In the genomic region with DNA sequence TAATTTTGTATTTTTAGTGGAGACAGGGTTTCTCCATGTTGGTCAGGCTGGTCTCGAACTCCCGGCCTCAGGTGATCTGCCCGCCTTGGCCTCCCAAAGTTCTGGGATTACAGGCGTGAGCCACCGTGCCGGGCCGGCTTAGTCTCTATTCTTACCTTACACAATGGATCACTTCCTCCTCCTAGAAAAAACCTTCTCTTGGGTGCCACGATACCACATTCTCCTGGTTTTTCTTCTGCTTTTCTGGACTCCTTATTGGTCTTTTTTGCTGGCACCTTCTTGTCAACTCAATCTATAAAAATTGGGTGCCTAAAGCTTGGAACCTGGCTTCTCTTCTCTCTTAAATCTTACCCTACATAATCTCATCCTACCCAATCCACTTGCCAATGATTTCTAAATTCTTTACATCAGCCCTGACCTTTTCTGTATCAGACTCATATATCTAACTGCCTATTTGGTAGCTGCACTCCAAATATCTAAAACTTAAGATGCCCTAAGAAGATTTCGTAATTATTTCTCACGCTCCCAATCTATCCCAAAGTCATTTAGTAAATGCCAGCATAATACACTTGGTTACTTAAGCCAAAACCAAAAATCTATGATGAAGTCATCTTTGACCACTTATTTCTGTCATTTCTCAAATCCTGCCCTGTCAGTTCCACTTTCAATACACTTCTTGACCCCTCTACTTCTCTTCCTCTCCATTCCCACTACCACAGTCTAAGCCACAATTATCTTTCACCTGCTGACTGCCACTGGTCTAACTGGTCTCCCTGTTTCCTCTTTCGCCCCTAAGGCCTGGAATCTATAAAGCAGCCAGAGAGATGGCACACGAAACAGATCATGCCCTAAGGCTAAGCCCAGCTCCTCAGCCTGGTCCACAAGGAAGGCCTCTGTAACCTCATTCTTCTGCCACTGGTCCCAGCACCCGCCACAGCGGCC, we compare ENCODE assay signal across 9 cellular contexts. TPM values are rescaled to one million over a fixed set of nuclear protein-coding genes. Genes with fewer than 3 reads are reported as not detected.
DNase-seq lines count a peak whose midpoint lies in the region; ATAC-seq and TF ChIP-seq lines count a peak whose summit lies in the region.
"Had no signal": no experiment of that assay in that cellular context is flagged by ENCODE, and none has a peak within 500 bp of the region (broad histone marks: within the 10 kb centered on the region; RNA-seq: fewer than 3 reads in every experiment).

No MANE protein-coding gene starts in this region.

- peak overlapping the region; percentile 99 for H3K4me3 ChIP-seq in kidney epithelial cell (ENCODE audit: low read depth, low read length)
- peak overlapping the region; percentile 34 to 99 (median 99) for H3K4me3 ChIP-seq in thyroid gland (replicated peaks in 1 of 3)

- H3K36me3 ChIP-seq in kidney epithelial cell (ENCODE audit: control insufficient read depth, insufficient read depth, low read length) (no peaks in the 10 kb centered on the region), thyroid gland (peaks cover 9 to 17% of the 10 kb centered on the region in 2 donors)

- H3K27ac Mint-ChIP-seq in activated CD8-positive, alpha-beta T cell treated with anti-CD3 and anti-CD28 coated beads, Interleukin-2, amount 10 ng/mL, durations not matched to agents 7 days and 5 days, result peak overlapping the region; percentile 88

- H3K27ac ChIP-seq in thyroid gland, result peak overlapping the region in 2 of 3 donors; percentile 94 to 100

- no peak for TF ChIP-seq POLR2A in thyroid gland (IDR thresholded peaks at IDR 0.05)

- H3K4me3 Mint-ChIP-seq in activated CD8-positive, alpha-beta T cell treated with anti-CD3 and anti-CD28 coated beads, Interleukin-2, amount 10 ng/mL, durations not matched to agents 7 days and 5 days, result peak overlapping the region; percentile 84

- H3K27me3 ChIP-seq in kidney epithelial cell (ENCODE audit: control insufficient read depth, insufficient read depth, low read length), result no peaks in the 10 kb centered on the region
- H3K27me3 ChIP-seq in thyroid gland, result no peaks in the 10 kb centered on the region

- no peak for DNase-seq in activated CD8-positive, alpha-beta T cell treated with anti-CD3 and anti-CD28 coated beads, Interleukin-2, amount 10 ng/mL, durations not matched to agents 7 days and 5 days
- no peak for DNase-seq in kidney epithelial cell (ENCODE audit: low read depth)
- no peak for DNase-seq in thyroid gland
- no peak for DNase-seq in NCI-H2227 treated with DMSO at 0.1 percent for 48 hours (lab: John Stamatoyannopoulos, UW)
- no peak for DNase-seq in NCI-H1436 (lab: John Stamatoyannopoulos, UW)

- CTCF ChIA-PET in activated CD8-positive, alpha-beta T cell treated with anti-CD3 and anti-CD28 coated beads, Interleukin-2, amount 10 ng/mL, durations not matched to agents 7 days and 5 days (lab: Charles Lee), result interaction anchor here (1.3 to 3.3 kb wide), 5 partner anchors 14 to 393 kb away, joined by 4 to 20 read pairs (median 8); no protein-coding TSS in a partner anchor

- H3K27me3 Mint-ChIP-seq in activated CD8-positive, alpha-beta T cell treated with anti-CD3 and anti-CD28 coated beads, Interleukin-2, amount 10 ng/mL, durations not matched to agents 7 days and 5 days (ENCODE audit: low read depth), result no peaks in the 10 kb centered on the region

- H3K9me3 ChIP-seq in thyroid gland, result no peaks in the 10 kb centered on the region

- H3K9me3 Mint-ChIP-seq in activated CD8-positive, alpha-beta T cell treated with anti-CD3 and anti-CD28 coated beads, Interleukin-2, amount 10 ng/mL, durations not matched to agents 7 days and 5 days (ENCODE audit: insufficient read depth), result no peaks in the 10 kb centered on the region

- POLR2A ChIA-PET in activated CD8-positive, alpha-beta T cell treated with anti-CD3 and anti-CD28 coated beads, Interleukin-2, amount 10 ng/mL, durations not matched to agents 7 days and 5 days (lab: Charles Lee), result interaction anchor here (0.5 to 5.0 kb wide), 9 partner anchors 10 to 550 kb away, joined by 3 to 76 read pairs (median 4); a partner anchor contains a TSS

- peaks cover 6 to 23% of the 10 kb centered on the region in 2 donors for H3K4me1 ChIP-seq in thyroid gland

- 63 to 69% methylated on average over 14 of the region's 14 CpGs for WGBS in thyroid gland, 2 donors

- TF ChIP-seq CTCF in kidney epithelial cell (IDR thresholded peaks at IDR 0.05; ENCODE audit: insufficient read depth, low read length, poor library complexity, severe bottlenecking), result no peak
- TF ChIP-seq CTCF in thyroid gland (IDR thresholded peaks at IDR 0.05), result no peak

- peaks cover 71% of the 10 kb centered on the region for H3K4me1 Mint-ChIP-seq in activated CD8-positive, alpha-beta T cell treated with anti-CD3 and anti-CD28 coated beads, Interleukin-2, amount 10 ng/mL, durations not matched to agents 7 days and 5 days (ENCODE audit: low read depth)

- ATAC-seq in GM18498 (IDR thresholded peaks at IDR 0.05; ENCODE audit: unreplicated experiment), result peak; percentile 9
- peak; percentile 11 for ATAC-seq in HG03045 (IDR thresholded peaks at IDR 0.05; ENCODE audit: unreplicated experiment)
- ATAC-seq in activated CD8-positive, alpha-beta T cell treated with anti-CD3 and anti-CD28 coated beads, Interleukin-2, amount 10 ng/mL, durations not matched to agents 7 days and 5 days, result no peak
- no peak for ATAC-seq in GM19324 (IDR thresholded peaks at IDR 0.05; ENCODE audit: low FRiP score, unreplicated experiment)

- peaks cover 57% of the 10 kb centered on the region for H3K36me3 Mint-ChIP-seq in activated CD8-positive, alpha-beta T cell treated with anti-CD3 and anti-CD28 coated beads, Interleukin-2, amount 10 ng/mL, durations not matched to agents 7 days and 5 days (ENCODE audit: low read depth)

- intact Hi-C loops in thyroid gland (cut with DNase I), result no loop called here

RNA-seq across cellular contexts. Expression of a gene that starts 43.2 kb away (rescaled TPM):
- total RNA-seq in activated CD8-positive, alpha-beta T cell treated with anti-CD3 and anti-CD28 coated beads, Interleukin-2, amount 10 ng/mL, durations not matched to agents 7 days and 5 days, result 10 to 100 TPM; 66.1 to 82.3 TPM
- 50.2 and 57.9 TPM in 2 replicates for total RNA-seq in kidney epithelial cell
- total RNA-seq in thyroid gland, result 10 to 100 TPM; 47.0 to 60.6 (median 54.6) TPM

RNA-seq across cellular contexts. Expression of a gene that starts 54.9 kb away (rescaled TPM):
- not detected for total RNA-seq in activated CD8-positive, alpha-beta T cell treated with anti-CD3 and anti-CD28 coated beads, Interleukin-2, amount 10 ng/mL, durations not matched to agents 7 days and 5 days
- total RNA-seq in kidney epithelial cell, result not detected in 2 replicates
- total RNA-seq in thyroid gland, result 1 to 10 TPM in 2 of 4 donors, under 1 TPM in 2; 0.38 to 3.0 (median 1.2) TPM
- total RNA-seq: T-helper 2 cell treated with Interferon-gamma antibody and Interleukin-4, amounts not matched to agents 100 ng/mL and 5 ng/mL, for 36 hours had no signal

Comparison
In these comparisons a context has a peak if more than half of its experiments do, and no peak if none do; other contexts are left out.
1. ATAC-seq: peak in GM18498 (single experiment) and HG03045 (single experiment); none in activated CD8-positive, alpha-beta T cell treated with anti-CD3 and anti-CD28 coated beads, Interleukin-2, amount 10 ng/mL, durations not matched to agents 7 days and 5 days (single experiment) and GM19324 (single experiment).